10 cellular contexts compared by ENCODE assay signal in genomic region chr12:125092872-125093680, GRCh38. TPM values are rescaled to one million over a fixed set of nuclear protein-coding genes. Genes with fewer than 3 reads are reported as not detected.
DNase-seq lines count a peak whose midpoint lies in the region; ATAC-seq and TF ChIP-seq lines count a peak whose summit lies in the region.
"Had no signal": no experiment of that assay in that cellular context is flagged by ENCODE, and none has a peak within 500 bp of the region (broad histone marks: within the 10 kb centered on the region; RNA-seq: fewer than 3 reads in every experiment).

No MANE protein-coding gene starts in this region.

- peak overlapping the region; percentile 89 for H3K27ac ChIP-seq in hepatocyte

- 57% methylated on average over 18 of the region's 19 CpGs for WGBS in hepatocyte (ENCODE audit: low lambda C conversion rate, missing lambda C conversion rate)

- DNase-seq in H7, result peak; percentile 64
- peak; percentile 45 for DNase-seq in astrocyte of the spinal cord (ENCODE audit: low read depth, low spot score)
- DNase-seq in hepatocyte (ENCODE audit: low spot score), result peak; percentile 78
- DNase-seq in stimulated activated CD4-positive, alpha-beta T cell treated with anti-CD3 and anti-CD28 coated beads, Interleukin-4, amount 100 ng/mL, for 24 hours, result no peak
- no peak for DNase-seq in activated T-cell treated with anti-CD3 and anti-CD28 coated beads, Interleukin-2, amount 50 U/mL, for 72 hours
- DNase-seq: NCI-H187 had no signal

- no peaks in the 10 kb centered on the region for H3K27me3 ChIP-seq in H7 (ENCODE audit: control insufficient read depth, insufficient read depth, low read length)
- H3K27me3 ChIP-seq in hepatocyte, result no peaks in the 10 kb centered on the region
- no peaks in the 10 kb centered on the region for H3K27me3 ChIP-seq in skeletal muscle satellite cell (ENCODE audit: control insufficient read depth, insufficient read depth, low read length)

- no peaks in the 10 kb centered on the region for H3K9me3 Mint-ChIP-seq in activated T-cell treated with anti-CD3 and anti-CD28 coated beads, Interleukin-2, amount 50 U/mL, for 72 hours

- no peaks in the 10 kb centered on the region for H3K36me3 Mint-ChIP-seq in activated T-cell treated with anti-CD3 and anti-CD28 coated beads, Interleukin-2, amount 50 U/mL, for 72 hours (ENCODE audit: insufficient read depth in 2 of 2)

- H3K27me3 Mint-ChIP-seq in activated T-cell treated with anti-CD3 and anti-CD28 coated beads, Interleukin-2, amount 50 U/mL, for 72 hours (ENCODE audit: low read depth), result no peaks in the 10 kb centered on the region
- H3K27me3 Mint-ChIP-seq: activated naive CD8-positive, alpha-beta T cell had no signal

- H3K36me3 ChIP-seq in H7 (replicated peaks; ENCODE audit: control insufficient read depth, insufficient read depth, low read length) (peaks cover 14% of the 10 kb centered on the region), hepatocyte (replicated peaks; ENCODE audit: insufficient read depth, low read depth) (no peaks in the 10 kb centered on the region), skeletal muscle satellite cell (ENCODE audit: insufficient read depth, low read length) (peaks cover 39% of the 10 kb centered on the region)

- H3K4me3 ChIP-seq in H7 (ENCODE audit: insufficient read depth, low read depth, low read length) (no peak overlapping the region), astrocyte of the spinal cord (ENCODE audit: low read depth, low read length) (no peak overlapping the region), hepatocyte (no peak overlapping the region), skeletal muscle satellite cell (ENCODE audit: low read length) (no peak overlapping the region)

- H3K4me1 Mint-ChIP-seq in activated T-cell treated with anti-CD3 and anti-CD28 coated beads, Interleukin-2, amount 50 U/mL, for 72 hours (ENCODE audit: low read depth), result no peaks in the 10 kb centered on the region

- H3K27ac Mint-ChIP-seq in activated T-cell treated with anti-CD3 and anti-CD28 coated beads, Interleukin-2, amount 50 U/mL, for 72 hours, result no peak overlapping the region
- H3K27ac Mint-ChIP-seq: activated naive CD8-positive, alpha-beta T cell had no signal

- H3K9ac ChIP-seq in skeletal muscle satellite cell (ENCODE audit: low read depth, low read length), result no peak overlapping the region

- peaks cover 9% of the 10 kb centered on the region for H3K79me2 ChIP-seq in hepatocyte

- H3K4me2 ChIP-seq in hepatocyte (peak overlapping the region; percentile 65), skeletal muscle satellite cell (ENCODE audit: low read length) (peak overlapping the region; percentile 12)

- no peaks in the 10 kb centered on the region for H3K9me3 ChIP-seq in hepatocyte (ENCODE audit: low read depth)
- no peaks in the 10 kb centered on the region for H3K9me3 ChIP-seq in skeletal muscle satellite cell (replicated peaks; ENCODE audit: low read length)

- H2AFZ ChIP-seq in hepatocyte, result no peak overlapping the region

- no peaks in the 10 kb centered on the region for H4K20me1 ChIP-seq in hepatocyte (ENCODE audit: insufficient read depth, poor library complexity, severe bottlenecking)

- TF ChIP-seq CTCF in astrocyte of the spinal cord (IDR thresholded peaks at IDR 0.05; ENCODE audit: low read depth, low read length) (no peak), hepatocyte (IDR thresholded peaks at IDR 0.05; ENCODE audit: poor library complexity) (peak; percentile 23)

- no peaks in the 10 kb centered on the region for H3K9me2 ChIP-seq in hepatocyte (replicated peaks; ENCODE audit: insufficient read depth)

- in situ Hi-C loops in astrocyte of the spinal cord (cut with HindIII; ENCODE audit: low sequenced_read_pairs), result no loop called here

- H3K4me3 Mint-ChIP-seq in activated T-cell treated with anti-CD3 and anti-CD28 coated beads, Interleukin-2, amount 50 U/mL, for 72 hours, result no peak overlapping the region
- H3K4me3 Mint-ChIP-seq: activated naive CD8-positive, alpha-beta T cell had no signal

- H3K4me1 ChIP-seq in hepatocyte (ENCODE audit: insufficient read depth), result peaks cover 12% of the 10 kb centered on the region
- H3K4me1 ChIP-seq in skeletal muscle satellite cell (ENCODE audit: control insufficient read depth, insufficient read depth, low read length), result peaks cover 14% of the 10 kb centered on the region

- ATAC-seq in GM18511 (IDR thresholded peaks at IDR 0.05; ENCODE audit: unreplicated experiment) (no peak), HG02884 (IDR thresholded peaks at IDR 0.05; ENCODE audit: unreplicated experiment) (no peak)
- ATAC-seq in activated T-cell treated with anti-CD3 and anti-CD28 coated beads, Interleukin-2, amount 50 U/mL, for 72 hours (replicated peaks in 1 of 2), result no peak

RNA-seq across cellular contexts. Expression of gene AACS, which starts 27.8 kb away (rescaled TPM):
- total RNA-seq in H7 (2014; rRNA removed; shearing (Covaris generic)), result 34.0 and 37.4 TPM in 2 replicates
- 20.6 and 24.2 TPM in 2 replicates for total RNA-seq in hepatocyte
- 33.2 and 34.0 TPM in 2 replicates for polyA plus RNA-seq in hepatocyte
- 16.4 and 28.9 TPM in 2 replicates for total RNA-seq in skeletal muscle satellite cell (2012; rRNA removed)
- total RNA-seq in activated T-cell treated with anti-CD3 and anti-CD28 coated beads, Interleukin-2, amount 50 U/mL, for 72 hours, result 10 to 100 TPM; 20.7 to 27.0 TPM

Comparison
In these comparisons a context has a peak if more than half of its experiments do, and no peak if none do; other contexts are left out.
1. DNase-seq: peak in H7 (single experiment), astrocyte of the spinal cord (single experiment) and hepatocyte (single experiment); none in stimulated activated CD4-positive, alpha-beta T cell treated with anti-CD3 and anti-CD28 coated beads, Interleukin-4, amount 100 ng/mL, for 24 hours (single experiment) and activated T-cell treated with anti-CD3 and anti-CD28 coated beads, Interleukin-2, amount 50 U/mL, for 72 hours (0 of 2).